Comparison of ENCODE assay signal across 9 cellular contexts in the genomic region with DNA sequence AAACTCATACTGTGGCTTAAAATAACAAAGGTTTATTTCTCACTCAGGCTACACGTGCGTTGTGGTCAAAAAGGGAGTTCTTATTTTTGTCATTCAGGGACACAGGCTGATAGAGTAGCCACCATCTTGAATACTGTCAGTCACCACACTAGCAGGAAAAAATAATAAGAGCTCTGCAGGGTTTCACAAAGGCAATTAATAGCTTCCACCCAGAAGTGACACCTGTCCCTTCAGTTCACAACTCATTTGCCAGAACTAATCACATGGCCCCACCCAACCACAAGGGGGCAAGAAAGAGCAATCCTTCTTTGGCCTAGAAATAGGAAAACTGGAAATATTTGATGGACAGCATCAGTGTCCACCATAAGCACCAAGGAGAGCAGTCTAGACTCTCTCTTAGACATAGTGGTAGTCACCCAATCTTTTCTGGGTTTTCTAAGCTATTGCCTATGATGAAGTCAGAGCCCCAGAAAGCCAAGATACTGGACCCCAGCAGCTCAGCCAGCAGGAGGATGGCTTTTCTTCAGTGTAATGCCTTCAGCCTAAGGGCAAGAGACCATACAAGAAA. TPM values are rescaled to one million over a fixed set of nuclear protein-coding genes. Genes with fewer than 3 reads are reported as not detected.
DNase-seq lines count a peak whose midpoint lies in the region; ATAC-seq and TF ChIP-seq lines count a peak whose summit lies in the region.
"Had no signal": no experiment of that assay in that cellular context is flagged by ENCODE, and none has a peak within 500 bp of the region (broad histone marks: within the 10 kb centered on the region; RNA-seq: fewer than 3 reads in every experiment).

No MANE protein-coding gene starts in this region.

- no peaks in the 10 kb centered on the region for H4K20me1 ChIP-seq in GM23248 (ENCODE audit: insufficient read depth)

- H3K4me1 Mint-ChIP-seq in CD4-positive, alpha-beta T cell (ENCODE audit: low read depth), result peaks cover 6% of the 10 kb centered on the region

- H3K27ac ChIP-seq in CD4-positive, alpha-beta T cell (ENCODE audit: low read depth, low read length), result no peak overlapping the region
- H3K27ac ChIP-seq in GM23248, result no peak overlapping the region

- H3F3A ChIP-seq in GM23248 (ENCODE audit: insufficient read depth), result no peaks in the 10 kb centered on the region

- H3K27me3 ChIP-seq in CD4-positive, alpha-beta T cell (ENCODE audit: control insufficient read depth, insufficient read depth, low read length), result peaks cover 49% of the 10 kb centered on the region
- peaks cover 66% of the 10 kb centered on the region for H3K27me3 ChIP-seq in GM23248 (replicated peaks; ENCODE audit: insufficient read depth)

- POLR2A ChIA-PET in CD4-positive, alpha-beta T cell (lab: Charles Lee), result no interaction called here

- DNase-seq in CD4-positive, alpha-beta T cell, result peak in 4 of 10 experiments; percentile 16 to 33 (median 27)
- DNase-seq in GM23248 (peak; percentile 59), NCI-H69 (lab: John Stamatoyannopoulos, UW) (peak; percentile 75), left colon (peak in 1 of 2 donors; percentile 51), mesenteric fat pad (ENCODE audit: low spot score) (no peak), NCI-H345 (lab: John Stamatoyannopoulos, UW) (no peak)
- DNase-seq in activated naive CD4-positive, alpha-beta T cell treated with anti-CD3 and anti-CD28 coated beads, Interleukin-2, amount 50 U/mL, for 16 hours, result peak; percentile 37

- no peak overlapping the region for H2AFZ ChIP-seq in GM23248

- H3K4me3 Mint-ChIP-seq in CD4-positive, alpha-beta T cell, result no peak overlapping the region
- H3K4me3 Mint-ChIP-seq: T-helper 1 cell treated with Interleukin-12 subunit alpha and Interleukin-12 subunit beta and Interleukin-4 antibody, amounts not matched to agents 30 μg/mL and 1 μg/mL, for 36 hours had no signal

- H3K9me3 ChIP-seq in CD4-positive, alpha-beta T cell (ENCODE audit: control insufficient read depth, low read length), result no peaks in the 10 kb centered on the region
- H3K9me3 ChIP-seq in GM23248 (ENCODE audit: low read depth), result no peaks in the 10 kb centered on the region

- peaks cover 78% of the 10 kb centered on the region for H3K27me3 Mint-ChIP-seq in CD4-positive, alpha-beta T cell

- intact Hi-C loops in CD4-positive, alpha-beta T cell (cut with DNase I, micrococcal nuclease), result loop anchor here (1.0 to 5.0 kb wide), 3 partner anchors 50 to 99 kb away; a partner anchor contains a TSS
- intact Hi-C loops in left colon (cut with DNase I, micrococcal nuclease), result no loop called here

- no peak overlapping the region for H3K4me2 ChIP-seq in GM23248 (ENCODE audit: unreplicated experiment)

- H3K36me3 Mint-ChIP-seq in CD4-positive, alpha-beta T cell (ENCODE audit: low read depth), result no peaks in the 10 kb centered on the region

- in situ Hi-C loops in GM23248 (cut with MboI), result no loop called here

- H3K79me2 ChIP-seq in GM23248 (ENCODE audit: insufficient read depth), result no peaks in the 10 kb centered on the region

- H3K9ac ChIP-seq in GM23248, result no peak overlapping the region

- H3K36me3 ChIP-seq in GM23248 (ENCODE audit: low read depth), result no peaks in the 10 kb centered on the region

- no peaks in the 10 kb centered on the region for H3K9me3 Mint-ChIP-seq in CD4-positive, alpha-beta T cell
- H3K9me3 Mint-ChIP-seq: T-helper 1 cell treated with Interleukin-12 subunit alpha and Interleukin-12 subunit beta and Interleukin-4 antibody, amounts not matched to agents 30 μg/mL and 1 μg/mL, for 36 hours had no signal

- peak; percentile 63 for TF ChIP-seq CTCF in CD4-positive, alpha-beta T cell (IDR thresholded peaks at IDR 0.05)

- no peaks in the 10 kb centered on the region for H3K9me2 ChIP-seq in GM23248 (ENCODE audit: insufficient read depth)

- H3K4me1 ChIP-seq in GM23248 (ENCODE audit: insufficient read depth), result no peaks in the 10 kb centered on the region

- no peak overlapping the region for H3K27ac Mint-ChIP-seq in CD4-positive, alpha-beta T cell
- H3K27ac Mint-ChIP-seq: T-helper 1 cell treated with Interleukin-12 subunit alpha and Interleukin-12 subunit beta and Interleukin-4 antibody, amounts not matched to agents 30 μg/mL and 1 μg/mL, for 36 hours had no signal

- 95 to 97% methylated on average over 2 of the region's 2 CpGs for WGBS in GM23248 (ENCODE audit: low coverage in 1 of 2, low lambda C conversion rate in 2 of 2, missing lambda C conversion rate in 2 of 2), 2 experiments

- ATAC-seq in CD4-positive, alpha-beta T cell (ENCODE audit: poor library complexity), result peak; percentile 14
- ATAC-seq in left colon, result peak; percentile 11
- ATAC-seq in HG02678 (IDR thresholded peaks at IDR 0.05; ENCODE audit: unreplicated experiment), result no peak

- no peak overlapping the region for H3K4me3 ChIP-seq in GM23248

- CTCF ChIA-PET in CD4-positive, alpha-beta T cell (lab: Charles Lee), result interaction anchor here (0.6 to 2.5 kb wide), 13 partner anchors 10 to 170 kb away, joined by 3 to 12 read pairs (median 4); a partner anchor contains a TSS

RNA-seq across cellular contexts. Expression of a gene that starts 8.2 kb away (rescaled TPM):
- under 1 TPM; 0.44 to 0.56 TPM for total RNA-seq in CD4-positive, alpha-beta T cell
- not detected in 2 replicates for total RNA-seq in GM23248 (2014; rRNA removed; shearing (Covaris generic))
- polyA plus RNA-seq in GM23248 (2016; fragmentation: Nextera tagmentation; extraction: Ambion mirVana), result not detected in 2 replicates
- total RNA-seq in left colon (not detected), mesenteric fat pad (0.35 TPM)

RNA-seq across cellular contexts. Expression of a gene that starts 14.5 kb away (rescaled TPM):
- total RNA-seq in CD4-positive, alpha-beta T cell, result not detected
- total RNA-seq in GM23248 (2014; rRNA removed; shearing (Covaris generic)), result not detected in 2 replicates
- not detected in 2 replicates for polyA plus RNA-seq in GM23248 (2016; fragmentation: Nextera tagmentation; extraction: Ambion mirVana)
- total RNA-seq in left colon, result not detected
- 0.16 TPM for total RNA-seq in mesenteric fat pad

RNA-seq across cellular contexts. Expression of a gene that starts 26.1 kb away (rescaled TPM):
- total RNA-seq in CD4-positive, alpha-beta T cell, result 10 to 100 TPM; 35.3 to 36.3 TPM
- total RNA-seq in GM23248 (2014; rRNA removed; shearing (Covaris generic)), result 9.5 and 12.5 TPM in 2 replicates
- polyA plus RNA-seq in GM23248 (2016; fragmentation: Nextera tagmentation; extraction: Ambion mirVana), result 43.0 and 46.6 TPM in 2 replicates
- total RNA-seq in left colon (10 to 100 TPM; 13.8 to 20.1 TPM), mesenteric fat pad (40.4 TPM)

RNA-seq across cellular contexts. Expression of a gene that starts 35.8 kb away (rescaled TPM):
- total RNA-seq in CD4-positive, alpha-beta T cell, result 10 to 100 TPM; 23.3 to 27.8 TPM
- 51.2 and 68.7 TPM in 2 replicates for total RNA-seq in GM23248 (2014; rRNA removed; shearing (Covaris generic))
- polyA plus RNA-seq in GM23248 (2016; fragmentation: Nextera tagmentation; extraction: Ambion mirVana), result 86.2 and 87.4 TPM in 2 replicates
- total RNA-seq in left colon, result 10 to 100 TPM; 78.0 to 87.7 TPM
- total RNA-seq in mesenteric fat pad, result 55.1 TPM

RNA-seq across cellular contexts. Expression of a gene that starts 47.9 kb away (rescaled TPM):
- 1 to 10 TPM; 5.7 to 8.1 TPM for total RNA-seq in CD4-positive, alpha-beta T cell
- total RNA-seq in GM23248 (2014; rRNA removed; shearing (Covaris generic)), result not detected in 2 replicates
- polyA plus RNA-seq in GM23248 (2016; fragmentation: Nextera tagmentation; extraction: Ambion mirVana), result not detected in 2 replicates
- under 1 TPM in 1 of 2 donors, not detected in 1; 0.28 TPM for total RNA-seq in left colon
- not detected for total RNA-seq in mesenteric fat pad

Comparison
In these comparisons a context has a peak if more than half of its experiments do, and no peak if none do; other contexts are left out.
1. DNase-seq: peak in GM23248 (single experiment), NCI-H69 (single experiment) and activated naive CD4-positive, alpha-beta T cell treated with anti-CD3 and anti-CD28 coated beads, Interleukin-2, amount 50 U/mL, for 16 hours (single experiment); none in mesenteric fat pad (single experiment) and NCI-H345 (single experiment).
2. intact Hi-C loops: an anchor here in CD4-positive, alpha-beta T cell (1.0 to 5.0 kb wide); none called in left colon.